9 cellular contexts compared by ENCODE assay signal in the genomic region with DNA sequence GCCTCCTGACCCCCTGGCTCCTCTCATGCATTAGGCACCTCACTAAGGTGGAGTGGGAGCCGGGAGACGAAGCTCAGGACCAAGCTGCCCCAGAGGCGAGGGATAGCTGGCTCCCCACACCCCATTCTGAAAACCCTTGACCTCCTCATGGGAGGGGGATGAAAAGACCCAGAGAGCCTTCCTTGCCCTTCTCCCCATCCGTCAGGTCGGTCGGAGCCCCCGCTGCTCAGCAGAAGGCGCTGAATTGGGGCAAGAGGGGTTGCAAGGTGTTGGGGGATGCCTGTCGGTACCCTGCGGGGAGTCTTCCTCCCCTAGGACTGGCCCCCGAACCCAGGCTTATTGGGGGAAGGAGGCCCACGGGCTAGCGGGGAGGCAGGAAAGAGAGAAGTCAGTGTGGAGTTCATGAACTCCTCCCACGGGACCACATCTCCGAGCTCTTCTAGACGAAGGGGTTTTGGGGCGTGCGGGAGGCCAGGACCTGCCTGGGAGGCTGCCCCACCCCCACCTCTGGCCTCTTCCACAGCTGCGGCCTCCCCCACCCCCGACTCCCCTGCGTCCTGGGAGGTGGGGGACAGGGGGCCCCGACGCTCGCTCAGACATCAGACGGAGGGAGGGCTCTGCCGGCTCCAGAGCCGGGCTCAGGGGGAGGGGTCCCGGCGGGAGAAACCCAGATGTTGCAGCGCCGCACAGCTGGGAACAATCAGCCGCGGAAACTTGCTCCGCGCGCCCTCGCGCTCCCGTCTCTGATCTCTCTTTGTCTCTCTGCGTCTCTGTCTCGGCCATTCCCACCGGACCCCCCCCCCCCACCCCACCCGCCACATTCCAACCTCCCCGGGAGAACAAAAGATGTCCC. TPM values are rescaled to one million over a fixed set of nuclear protein-coding genes. Genes with fewer than 3 reads are reported as not detected.
A peak's percentile ranks its signal among the peaks of the same experiment; 100 is the strongest.
DNase-seq lines count a peak whose midpoint lies in the region; ATAC-seq, FAIRE-seq and TF ChIP-seq lines count a peak whose summit lies in the region.
"Had no signal": no experiment of that assay in that cellular context is flagged by ENCODE, and none has a peak within 500 bp of the region (broad histone marks: within the 10 kb centered on the region; RNA-seq: fewer than 3 reads in every experiment).

No MANE protein-coding gene starts in this region.

- no peaks in the 10 kb centered on the region for H3K4me1 ChIP-seq in HAP-1
- peaks cover 44% of the 10 kb centered on the region for H3K4me1 ChIP-seq in astrocyte (ENCODE audit: insufficient read depth, low read length)

- peaks cover 3% of the 10 kb centered on the region for H3K36me3 Mint-ChIP-seq in astrocyte (ENCODE audit: low read depth, unreplicated experiment)
- H3K36me3 Mint-ChIP-seq in stimulated activated memory B cell treated with anti-CD40 and anti-IgM and Interleukin-4, amounts not matched to agents 10 μg/mL and 1 μg/mL and 100 μg/mL, for 72 hours = no peaks in the 10 kb centered on the region

- TF ChIP-seq CTCF in astrocyte (IDR thresholded peaks at IDR 0.05; ENCODE audit: insufficient read depth, low read depth, low read length) = no peak

- no peaks in the 10 kb centered on the region for H3K36me3 ChIP-seq in HAP-1 (replicated peaks)
- H3K36me3 ChIP-seq in astrocyte (ENCODE audit: insufficient read depth, low read length) = no peaks in the 10 kb centered on the region

- no peaks in the 10 kb centered on the region for H3K9me3 Mint-ChIP-seq in astrocyte (ENCODE audit: unreplicated experiment)
- no peaks in the 10 kb centered on the region for H3K9me3 Mint-ChIP-seq in stimulated activated memory B cell treated with anti-CD40 and anti-IgM and Interleukin-4, amounts not matched to agents 10 μg/mL and 1 μg/mL and 100 μg/mL, for 72 hours
- H3K9me3 Mint-ChIP-seq: activated CD4-positive, alpha-beta T cell treated with anti-CD3 and anti-CD28 coated beads, Interleukin-2, amount 10 ng/mL, durations not matched to agents 7 days and 5 days had no signal

- peaks cover 46% of the 10 kb centered on the region for H4K20me1 ChIP-seq in astrocyte (ENCODE audit: insufficient read depth, low read length)

- FAIRE-seq in astrocyte (lab: Jason Lieb, UNC) = no peak

- H3K27ac ChIP-seq in astrocyte (ENCODE audit: low read depth, low read length) = peak overlapping the region; percentile 89

- H3K9me3 ChIP-seq in HAP-1 (no peaks in the 10 kb centered on the region), astrocyte (ENCODE audit: insufficient read depth, low read depth, low read length) (no peaks in the 10 kb centered on the region)

- H2AFZ ChIP-seq in astrocyte (ENCODE audit: low read depth, low read length) = no peak overlapping the region

- no peak for ATAC-seq in stimulated activated memory B cell treated with anti-CD40 and anti-IgM and Interleukin-4, amounts not matched to agents 10 μg/mL and 1 μg/mL and 100 μg/mL, for 72 hours
- ATAC-seq in GM21515 (IDR thresholded peaks at IDR 0.05; ENCODE audit: unreplicated experiment) = no peak
- no peak for ATAC-seq in GM21381 (IDR thresholded peaks at IDR 0.05; ENCODE audit: unreplicated experiment)

- H3K4me1 Mint-ChIP-seq in astrocyte (ENCODE audit: low read depth, unreplicated experiment) = peaks cover 21% of the 10 kb centered on the region
- peaks cover 10% of the 10 kb centered on the region for H3K4me1 Mint-ChIP-seq in stimulated activated memory B cell treated with anti-CD40 and anti-IgM and Interleukin-4, amounts not matched to agents 10 μg/mL and 1 μg/mL and 100 μg/mL, for 72 hours

- H3K4me2 ChIP-seq in astrocyte (ENCODE audit: low read length) = peak overlapping the region; percentile 99

- peak overlapping the region; percentile 41 for H3K27ac Mint-ChIP-seq in astrocyte (ENCODE audit: unreplicated experiment)
- H3K27ac Mint-ChIP-seq in stimulated activated memory B cell treated with anti-CD40 and anti-IgM and Interleukin-4, amounts not matched to agents 10 μg/mL and 1 μg/mL and 100 μg/mL, for 72 hours = no peak overlapping the region
- H3K27ac Mint-ChIP-seq: activated CD4-positive, alpha-beta T cell treated with anti-CD3 and anti-CD28 coated beads, Interleukin-2, amount 10 ng/mL, durations not matched to agents 7 days and 5 days had no signal

- H3K4me3 Mint-ChIP-seq in astrocyte (ENCODE audit: unreplicated experiment) = peak overlapping the region; percentile 85
- H3K4me3 Mint-ChIP-seq in stimulated activated memory B cell treated with anti-CD40 and anti-IgM and Interleukin-4, amounts not matched to agents 10 μg/mL and 1 μg/mL and 100 μg/mL, for 72 hours = peak overlapping the region; percentile 66
- H3K4me3 Mint-ChIP-seq: activated CD4-positive, alpha-beta T cell treated with anti-CD3 and anti-CD28 coated beads, Interleukin-2, amount 10 ng/mL, durations not matched to agents 7 days and 5 days had no signal

- no peaks in the 10 kb centered on the region for H3K27me3 ChIP-seq in HAP-1 (ENCODE audit: low read depth)
- H3K27me3 ChIP-seq in astrocyte (ENCODE audit: insufficient read depth, low read length) = no peaks in the 10 kb centered on the region

- H3K27me3 Mint-ChIP-seq in astrocyte (ENCODE audit: low read depth, unreplicated experiment) = no peaks in the 10 kb centered on the region
- peaks cover 41% of the 10 kb centered on the region for H3K27me3 Mint-ChIP-seq in stimulated activated memory B cell treated with anti-CD40 and anti-IgM and Interleukin-4, amounts not matched to agents 10 μg/mL and 1 μg/mL and 100 μg/mL, for 72 hours

- H3K4me3 ChIP-seq in HAP-1 (peak overlapping the region; percentile 17), astrocyte (ENCODE audit: insufficient read depth, low read depth, low read length) (peak overlapping the region; percentile 80), iPS-11a (ENCODE audit: low read depth, low read length) (peak overlapping the region; percentile 38)

- H3K79me2 ChIP-seq in astrocyte (ENCODE audit: insufficient read depth, low read length) = peaks cover 51% of the 10 kb centered on the region

- peak overlapping the region; percentile 87 for H3K9ac ChIP-seq in astrocyte (ENCODE audit: low read length)

- DNase-seq in HAP-1 (ENCODE audit: low spot score in 2 of 2) (no peak), astrocyte (ENCODE audit: low read depth) (no peak)
- DNase-seq in activated CD4-positive, alpha-beta T cell treated with anti-CD3 and anti-CD28 coated beads for 1 hour = no peak
- DNase-seq: activated CD4-positive, alpha-beta T cell treated with anti-CD3 and anti-CD28 coated beads, Interleukin-2, amount 10 ng/mL, durations not matched to agents 7 days and 5 days; KBM-7 had no signal

- in situ Hi-C loops in HAP-1 (cut with MboI; ENCODE audit: low sequenced_read_pairs) = no loop called here

RNA-seq across cellular contexts. Expression of gene MFAP2, which starts 0.7 kb away (rescaled TPM):
- total RNA-seq in astrocyte = 121 and 132 TPM in 2 replicates
- total RNA-seq: activated CD4-positive, alpha-beta T cell treated with anti-CD3 and anti-CD28 coated beads, Interleukin-2, amount 10 ng/mL, durations not matched to agents 7 days and 5 days had no signal

RNA-seq across cellular contexts. Expression of gene ATP13A2, which starts 32.0 kb away (rescaled TPM):
- 67.8 and 76.5 TPM in 2 replicates for total RNA-seq in astrocyte

RNA-seq across cellular contexts. Expression of gene CROCC, which starts 58.0 kb away (rescaled TPM):
- total RNA-seq in astrocyte = 12.1 and 15.9 TPM in 2 replicates

Comparison
In these comparisons a context has a peak if more than half of its experiments do, and no peak if none do; other contexts are left out.
1. H3K4me3 ChIP-seq: peak in every context shown above with its lines; median percentile 80 in astrocyte; 38 in iPS-11a; 17 in HAP-1.